16 cellular contexts compared by ENCODE assay signal in the genomic region with DNA sequence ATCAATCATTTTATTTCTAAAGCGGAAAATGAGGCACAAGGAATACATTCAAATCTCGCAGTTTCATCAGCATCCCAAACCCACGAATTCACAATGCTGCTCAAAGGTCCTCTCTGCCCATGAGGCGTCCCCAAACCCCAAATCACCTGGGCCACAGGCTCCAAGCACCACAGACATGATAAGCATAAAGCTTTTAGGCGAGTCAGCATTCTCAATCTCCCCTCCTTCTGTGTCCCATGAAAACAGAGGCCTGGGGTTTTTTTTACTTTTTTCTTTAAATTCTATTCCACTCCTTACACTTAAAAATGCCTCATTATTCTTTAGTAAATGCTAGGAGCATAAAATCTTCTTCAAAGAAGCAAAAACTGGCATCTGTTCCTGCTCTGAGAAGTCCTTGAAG. TPM values are rescaled to one million over a fixed set of nuclear protein-coding genes. Genes with fewer than 3 reads are reported as not detected.
A peak's percentile ranks its signal among the peaks of the same experiment; 100 is the strongest.
DNase-seq lines count a peak whose midpoint lies in the region; ATAC-seq and TF ChIP-seq lines count a peak whose summit lies in the region.
"Had no signal": no experiment of that assay in that cellular context is flagged by ENCODE, and none has a peak within 500 bp of the region (broad histone marks: within the 10 kb centered on the region; RNA-seq: fewer than 3 reads in every experiment).

No MANE protein-coding gene starts in this region.

- H3K27me3 Mint-ChIP-seq in activated CD4-positive, alpha-beta T cell treated with anti-CD3 and anti-CD28 coated beads, Interleukin-2, amount 10 ng/mL, durations not matched to agents 24 days and 14 days: no peaks in the 10 kb centered on the region
- no peaks in the 10 kb centered on the region for H3K27me3 Mint-ChIP-seq in activated CD8-positive, alpha-beta T cell treated with anti-CD3 and anti-CD28 coated beads, Interleukin-2, amount 10 ng/mL, durations not matched to agents 7 days and 5 days (ENCODE audit: low read depth)
- H3K27me3 Mint-ChIP-seq in naive B cell (no peaks in the 10 kb centered on the region), Caco-2 (ENCODE audit: insufficient read depth, unreplicated experiment) (no peaks in the 10 kb centered on the region)

- H3K36me3 ChIP-seq in Caco-2 (ENCODE audit: control insufficient read depth, insufficient read depth, low read length): peaks cover 1% of the 10 kb centered on the region; the same call in 1 of the 2 replicates
- H3K36me3 ChIP-seq: uterus had no signal

- peak overlapping the region; percentile 86 for H3K27ac Mint-ChIP-seq in activated CD4-positive, alpha-beta T cell treated with anti-CD3 and anti-CD28 coated beads, Interleukin-2, amount 10 ng/mL, durations not matched to agents 24 days and 14 days
- H3K27ac Mint-ChIP-seq in activated CD8-positive, alpha-beta T cell treated with anti-CD3 and anti-CD28 coated beads, Interleukin-2, amount 10 ng/mL, durations not matched to agents 7 days and 5 days: peak overlapping the region; percentile 30
- H3K27ac Mint-ChIP-seq in naive B cell (peak overlapping the region in 3 of 6 donors; percentile 63 to 91 (median 66)), Caco-2 (ENCODE audit: unreplicated experiment) (no peak overlapping the region)
- H3K27ac Mint-ChIP-seq: mesothelial cell of epicardium had no signal

- TF ChIP-seq CTCF in GM12864 (IDR thresholded peaks at IDR 0.05; ENCODE audit: low read depth, low read length, missing control alignments) (no peak), Caco-2 (IDR thresholded peaks at IDR 0.05; ENCODE audit: insufficient read depth in 1 of 2, low read depth in 1 of 2, low read length in 1 of 2, severe bottlenecking in 1 of 2, unreplicated experiment in 1 of 2) (no peak)

- DNase-seq in activated CD4-positive, alpha-beta T cell treated with anti-CD3 and anti-CD28 coated beads, Interleukin-2, amount 10 ng/mL, durations not matched to agents 24 days and 14 days: no peak
- DNase-seq in activated CD4-positive, alpha-beta T cell treated with anti-CD3 and anti-CD28 coated beads, Interleukin-2, amount 50 U/mL, for 4 hours: no peak
- DNase-seq in GM12864 (ENCODE audit: low read depth) (no peak), naive B cell (no peak), Caco-2 (no peak)
- no peak for DNase-seq in activated CD8-positive, alpha-beta T cell treated with anti-CD3 and anti-CD28 coated beads, Interleukin-2, amount 10 ng/mL, durations not matched to agents 7 days and 5 days
- DNase-seq: activated CD4-positive, alpha-beta T cell treated with anti-CD3 and anti-CD28 coated beads for 1 hour; activated effector memory CD4-positive, alpha-beta T cell treated with Interleukin-2 at 50 U/mL for 16 hours; NCI-H187 treated with DMSO at 0.1 percent for 48 hours; right cardiac atrium; uterus had no signal

- H3K4me3 ChIP-seq in GM12864 (ENCODE audit: low read depth, low read length): peak overlapping the region; percentile 44
- no peak overlapping the region for H3K4me3 ChIP-seq in Caco-2 (ENCODE audit: low read depth, low read length)
- H3K4me3 ChIP-seq: coronary artery, uterus had no signal

- peaks cover 81% of the 10 kb centered on the region for H3K4me1 Mint-ChIP-seq in activated CD4-positive, alpha-beta T cell treated with anti-CD3 and anti-CD28 coated beads, Interleukin-2, amount 10 ng/mL, durations not matched to agents 24 days and 14 days
- H3K4me1 Mint-ChIP-seq in activated CD8-positive, alpha-beta T cell treated with anti-CD3 and anti-CD28 coated beads, Interleukin-2, amount 10 ng/mL, durations not matched to agents 7 days and 5 days (ENCODE audit: low read depth): peaks cover 81% of the 10 kb centered on the region
- H3K4me1 Mint-ChIP-seq in naive B cell (peaks cover 81 to 90% (median 90%) of the 10 kb centered on the region in 3 donors), Caco-2 (ENCODE audit: low read depth, unreplicated experiment) (peaks cover 10% of the 10 kb centered on the region)

- no peaks in the 10 kb centered on the region for H3K9me3 Mint-ChIP-seq in activated CD4-positive, alpha-beta T cell treated with anti-CD3 and anti-CD28 coated beads, Interleukin-2, amount 10 ng/mL, durations not matched to agents 24 days and 14 days
- H3K9me3 Mint-ChIP-seq in activated CD8-positive, alpha-beta T cell treated with anti-CD3 and anti-CD28 coated beads, Interleukin-2, amount 10 ng/mL, durations not matched to agents 7 days and 5 days (ENCODE audit: insufficient read depth): no peaks in the 10 kb centered on the region
- H3K9me3 Mint-ChIP-seq in naive B cell: no peaks in the 10 kb centered on the region
- H3K9me3 Mint-ChIP-seq in Caco-2 (ENCODE audit: unreplicated experiment): no peaks in the 10 kb centered on the region
- H3K9me3 Mint-ChIP-seq: mesothelial cell of epicardium had no signal

- BruUV-seq in Caco-2 (replicated peaks; lab: Mats Ljungman, UMichigan): no TSS peak

- no peak for ATAC-seq in activated CD8-positive, alpha-beta T cell treated with anti-CD3 and anti-CD28 coated beads, Interleukin-2, amount 10 ng/mL, durations not matched to agents 7 days and 5 days
- ATAC-seq in naive B cell (ENCODE audit: low read depth in 2 of 2): no peak
- no peak for ATAC-seq in SK-N-SH treated with all-trans-retinoic acid at 6 μM for 48 hours
- no peak for ATAC-seq in GM19397 (IDR thresholded peaks at IDR 0.05; ENCODE audit: unreplicated experiment)
- ATAC-seq: right cardiac atrium had no signal

- peaks cover 9% of the 10 kb centered on the region for H3K36me3 Mint-ChIP-seq in activated CD4-positive, alpha-beta T cell treated with anti-CD3 and anti-CD28 coated beads, Interleukin-2, amount 10 ng/mL, durations not matched to agents 24 days and 14 days (ENCODE audit: low read depth)
- peaks cover 24% of the 10 kb centered on the region for H3K36me3 Mint-ChIP-seq in activated CD8-positive, alpha-beta T cell treated with anti-CD3 and anti-CD28 coated beads, Interleukin-2, amount 10 ng/mL, durations not matched to agents 7 days and 5 days (ENCODE audit: low read depth)
- H3K36me3 Mint-ChIP-seq in naive B cell (peaks cover 0 to 5% of the 10 kb centered on the region in 2 donors), Caco-2 (ENCODE audit: insufficient read depth, unreplicated experiment) (no peaks in the 10 kb centered on the region)
- H3K36me3 Mint-ChIP-seq: mesothelial cell of epicardium had no signal

- 0 out of 2 replicates have a peak, but pooled peaks cover 8% of the 10 kb centered on the region for H3K4me1 ChIP-seq in Caco-2
- H3K4me1 ChIP-seq: uterus had no signal

- intact Hi-C loops in activated CD4-positive, alpha-beta T cell treated with anti-CD3 and anti-CD28 coated beads, Interleukin-2, amount 10 ng/mL, durations not matched to agents 24 days and 14 days (cut with micrococcal nuclease): no loop called here
- intact Hi-C loops in Caco-2 (cut with micrococcal nuclease; ENCODE audit: unreplicated experiment): no loop called here

- POLR2A ChIA-PET in activated CD8-positive, alpha-beta T cell treated with anti-CD3 and anti-CD28 coated beads, Interleukin-2, amount 10 ng/mL, durations not matched to agents 7 days and 5 days (lab: Charles Lee): interaction anchor here (1.6 to 2.2 kb wide), 3 partner anchors 8 to 53 kb away, joined by 4 to 11 read pairs (median 8); no protein-coding TSS in a partner anchor
- POLR2A ChIA-PET in Caco-2 (lab: Charles Lee): interaction anchor here (0.5 kb wide), 1 partner anchor 482 kb away, joined by 8 read pairs; no protein-coding TSS in a partner anchor

- no peaks in the 10 kb centered on the region for H3K27me3 ChIP-seq in Caco-2 (replicated peaks; ENCODE audit: control insufficient read depth, insufficient read depth, low read length)
- H3K27me3 ChIP-seq: neutrophil, uterus had no signal

- H3K9me3 ChIP-seq in Caco-2: no peaks in the 10 kb centered on the region
- H3K9me3 ChIP-seq: neutrophil, uterus had no signal

- peak overlapping the region; percentile 65 for H3K4me3 Mint-ChIP-seq in activated CD4-positive, alpha-beta T cell treated with anti-CD3 and anti-CD28 coated beads, Interleukin-2, amount 10 ng/mL, durations not matched to agents 24 days and 14 days
- H3K4me3 Mint-ChIP-seq in activated CD8-positive, alpha-beta T cell treated with anti-CD3 and anti-CD28 coated beads, Interleukin-2, amount 10 ng/mL, durations not matched to agents 7 days and 5 days: peak overlapping the region; percentile 19
- H3K4me3 Mint-ChIP-seq in naive B cell (peak overlapping the region in 7 of 8 donors; percentile 35 to 82 (median 58)), Caco-2 (ENCODE audit: unreplicated experiment) (no peak overlapping the region)
- H3K4me3 Mint-ChIP-seq: mesothelial cell of epicardium had no signal

- CTCF ChIA-PET in activated CD8-positive, alpha-beta T cell treated with anti-CD3 and anti-CD28 coated beads, Interleukin-2, amount 10 ng/mL, durations not matched to agents 7 days and 5 days (lab: Charles Lee): interaction anchor here (1.2 to 3.1 kb wide), 2 partner anchors 12 to 19 kb away, joined by 3 to 18 read pairs; no protein-coding TSS in a partner anchor
- CTCF ChIA-PET in Caco-2 (lab: Charles Lee): no interaction called here

TF ChIP-seq in SK-N-SH treated with all-trans-retinoic acid at 6 μM for 48 hours, 23 proteins besides CTCF, POLR2A, EP300 and RAD21 (continues in another document):
- TF ChIP-seq, protein P1, sequence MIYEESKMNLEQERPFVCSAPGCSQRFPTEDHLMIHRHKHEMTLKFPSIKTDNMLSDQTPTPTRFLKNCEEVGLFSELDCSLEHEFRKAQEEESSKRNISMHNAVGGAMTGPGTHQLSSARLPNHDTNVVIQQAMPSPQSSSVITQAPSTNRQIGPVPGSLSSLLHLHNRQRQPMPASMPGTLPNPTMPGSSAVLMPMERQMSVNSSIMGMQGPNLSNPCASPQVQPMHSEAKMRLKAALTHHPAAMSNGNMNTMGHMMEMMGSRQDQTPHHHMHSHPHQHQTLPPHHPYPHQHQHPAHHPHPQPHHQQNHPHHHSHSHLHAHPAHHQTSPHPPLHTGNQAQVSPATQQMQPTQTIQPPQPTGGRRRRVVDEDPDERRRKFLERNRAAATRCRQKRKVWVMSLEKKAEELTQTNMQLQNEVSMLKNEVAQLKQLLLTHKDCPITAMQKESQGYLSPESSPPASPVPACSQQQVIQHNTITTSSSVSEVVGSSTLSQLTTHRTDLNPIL (CRISPR knock-in tag; IDR thresholded peaks at IDR 0.05; ENCODE audit: low read depth): no peak

RNA-seq across cellular contexts. Expression of a gene that starts 55.0 kb away (rescaled TPM):
- total RNA-seq in activated CD4-positive, alpha-beta T cell treated with anti-CD3 and anti-CD28 coated beads, Interleukin-2, amount 10 ng/mL, durations not matched to agents 24 days and 14 days: 126 and 131 TPM in 2 replicates
- total RNA-seq in activated CD8-positive, alpha-beta T cell treated with anti-CD3 and anti-CD28 coated beads, Interleukin-2, amount 10 ng/mL, durations not matched to agents 7 days and 5 days: 100 to 1,000 TPM; 137 to 138 TPM
- 100 to 1,000 TPM; 165 to 235 (median 190) TPM for polyA plus RNA-seq in naive B cell (ENCODE audit: low read depth in 6 of 6)
- total RNA-seq in Caco-2 (2022): 26.5 and 29.6 TPM in 2 replicates
